20 cellular contexts compared by ENCODE assay signal in genomic region chr7:90853205-90853604, GRCh38.
A peak's percentile ranks its signal among the peaks of the same experiment; 100 is the strongest.
DNase-seq lines count a peak whose midpoint lies in the region; ATAC-seq, FAIRE-seq and TF ChIP-seq lines count a peak whose summit lies in the region.
"Had no signal": no experiment of that assay in that cellular context is flagged by ENCODE, and none has a peak within 500 bp of the region (broad histone marks: within the 10 kb centered on the region; RNA-seq: fewer than 3 reads in every experiment).

No MANE protein-coding gene starts in this region.

- in situ Hi-C loops in GM12878 (cut with MboI): no loop called here

- intact Hi-C loops in GM12878 (cut with micrococcal nuclease; ENCODE audit: unreplicated experiment): loop anchor here (10.0 kb wide), 1 partner anchor 182 kb away; no protein-coding TSS in a partner anchor

- 38% methylated on average over 2 of the region's 2 CpGs for WGBS in GM12878 (ENCODE audit: insufficient coverage, insufficient replicate concordance, low lambda C conversion rate, missing lambda C conversion rate)

- ATAC-seq in GM18502 (IDR thresholded peaks at IDR 0.05; ENCODE audit: poor library complexity, unreplicated experiment) (peak; percentile 48), GM19463 (IDR thresholded peaks at IDR 0.05; ENCODE audit: unreplicated experiment) (peak; percentile 55), HG02642 (IDR thresholded peaks at IDR 0.05; ENCODE audit: poor library complexity, unreplicated experiment) (peak; percentile 51), GM12878 (peak; percentile 85)
- ATAC-seq: foreskin keratinocyte, PC-3, right cardiac atrium had no signal

- H3K79me2 ChIP-seq in GM12878 (ENCODE audit: control insufficient read depth, insufficient read depth, low read length): no peaks in the 10 kb centered on the region

- H4K20me1 ChIP-seq in GM12878 (ENCODE audit: control insufficient read depth, insufficient read depth): no peaks in the 10 kb centered on the region

- no peaks in the 10 kb centered on the region for H3K9me3 ChIP-seq in GM12878 (replicated peaks; ENCODE audit: control insufficient read depth, insufficient read depth, low read length)

- no peak for TF ChIP-seq EP300 in GM12878 (IDR thresholded peaks at IDR 0.05; ENCODE audit: borderline replicate concordance in 1 of 2, control insufficient read depth in 1 of 2, low read depth in 2 of 2, low read length in 2 of 2)

- H3K9ac ChIP-seq in GM12878 (ENCODE audit: control insufficient read depth, insufficient read depth, low read length): no peak overlapping the region

- H3K36me3 ChIP-seq in GM12878 (ENCODE audit: control insufficient read depth in 2 of 2, insufficient read depth in 2 of 2, low read length in 1 of 2): 0 out of 4 replicates have a peak, but pooled peaks cover 0 to 3% of the 10 kb centered on the region in 2 experiments
- H3K36me3 ChIP-seq: cardiac muscle cell had no signal

- TF ChIP-seq POLR2A in GM12878 (IDR thresholded peaks at IDR 0.05; ENCODE audit: low read depth, low read length): no peak

- TF ChIP-seq CTCF in GM12878 (IDR thresholded peaks at IDR 0.05 in 2 of 3, conservative IDR thresholded peaks at IDR 0.05 in 1 of 3; ENCODE audit: control insufficient read depth in 2 of 3, extremely low read depth in 1 of 3, insufficient read depth in 1 of 3, low read depth in 3 of 3, low read length in 3 of 3): no peak

- no TSS peak for BruUV-seq in GM12878 (replicated peaks; lab: Mats Ljungman, UMichigan)

- CTCF ChIA-PET in GM12878 (lab: Yijun Ruan, JAX): interaction anchor here (0.9 to 4.8 kb wide), 7 partner anchors 11 to 184 kb away, joined by 3 to 35 read pairs (median 4); no protein-coding TSS in a partner anchor

- H3K27ac ChIP-seq in GM12878 (ENCODE audit: control insufficient read depth, insufficient read depth): peak overlapping the region; percentile 22; the same call in 1 of the 2 replicates
- H3K27ac ChIP-seq: cardiac muscle cell, foreskin keratinocyte had no signal

- no peak overlapping the region; the same call in 1 of the 2 replicates for H3K4me3 ChIP-seq in GM12878
- H3K4me3 ChIP-seq: cardiac muscle cell had no signal

- H3K4me2 ChIP-seq in GM12878 (ENCODE audit: control insufficient read depth, insufficient read depth): peak overlapping the region; percentile 17; the same call in 1 of the 2 replicates

- peak; percentile 89 for FAIRE-seq in GM12878 (lab: Jason Lieb, UNC)
- FAIRE-seq: keratinocyte had no signal

- no peaks in the 10 kb centered on the region for H3K27me3 ChIP-seq in GM12878 (replicated peaks in 1 of 2; ENCODE audit: control insufficient read depth in 2 of 2, insufficient read depth in 2 of 2, low read length in 1 of 2)
- H3K27me3 ChIP-seq: cardiac muscle cell, foreskin keratinocyte had no signal

- POLR2A ChIA-PET in GM12878 (lab: Charles Lee): interaction anchor here (1.0 kb wide), 2 partner anchors 17 to 115 kb away, joined by 3 to 4 read pairs; no protein-coding TSS in a partner anchor

- H3K4me1 ChIP-seq in GM12878 (ENCODE audit: control insufficient read depth, insufficient read depth, low read length): peaks cover 6% of the 10 kb centered on the region
- H3K4me1 ChIP-seq: foreskin keratinocyte had no signal

- SMC1A ChIA-PET in GM12878 (lab: Charles Lee; ENCODE audit: uncharacterized antibody, unreplicated experiment): interaction anchor here (0.5 to 2.9 kb wide), 24 partner anchors 10 to 702 kb away, joined by 3 to 27 read pairs (median 4); no protein-coding TSS in a partner anchor

- no peak for TF ChIP-seq RAD21 in GM12878 (IDR thresholded peaks at IDR 0.05; ENCODE audit: insufficient read depth, low read depth, low read length)

- DNase-seq in GM12878 (ENCODE audit: low read depth, low spot score) (peak; percentile 38), T-helper 9 cell (no peak), NCI-H1092 treated with DMSO at 0.1 percent for 48 hours (lab: John Stamatoyannopoulos, UW) (no peak), amygdala (lab: John Stamatoyannopoulos, UW) (no peak), AG08395 (ENCODE audit: low spot score) (no peak)
- DNase-seq: activated CD4-positive, alpha-beta T cell treated with anti-CD3 and anti-CD28 coated beads, Interleukin-2, amount 50 U/mL, for 1 hour; DMS53; foreskin keratinocyte; HCEC 1CT; hypothalamus; NCI-H1436; NCI-H2171 treated with DMSO at 0.1 percent for 48 hours; occipital lobe; PC-3; right cardiac atrium had no signal

- RAD21 ChIA-PET in GM12878 (lab: Charles Lee; ENCODE audit: unreplicated experiment): interaction anchor here (0.6 to 2.7 kb wide), 15 partner anchors 9 to 472 kb away, joined by 3 to 17 read pairs (median 4); no protein-coding TSS in a partner anchor

- H2AFZ ChIP-seq in GM12878 (ENCODE audit: control insufficient read depth, low read depth, low read length): no peak overlapping the region

TF ChIP-seq in GM12878, 131 proteins besides CTCF, POLR2A, EP300 and RAD21:
- TF ChIP-seq E4F1 (IDR thresholded peaks at IDR 0.05; ENCODE audit: borderline replicate concordance, partially characterized antibody) (no peak), SREBF2 (IDR thresholded peaks at IDR 0.05; ENCODE audit: low read length) (no peak), BRCA1 (IDR thresholded peaks at IDR 0.05; ENCODE audit: low read depth, low read length) (no peak), RAD51 (IDR thresholded peaks at IDR 0.05) (no peak), MXI1 (IDR thresholded peaks at IDR 0.05; ENCODE audit: low read depth, low read length) (no peak), CBX5 (IDR thresholded peaks at IDR 0.05; ENCODE audit: low read depth) (no peak), RUNX3 (IDR thresholded peaks at IDR 0.05; ENCODE audit: low read length) (peak; percentile 10; the same call in 1 of the 2 replicates), ZNF24 (IDR thresholded peaks at IDR 0.05) (0 out of 2 replicates have a peak, but pooled peaks have one; percentile 6), SP1 (IDR thresholded peaks at IDR 0.05; ENCODE audit: low read depth, low read length) (no peak)
